ENCODE assay signal across 8 cellular contexts in genomic region chr7:47497367-47498096, GRCh38.
DNase-seq lines count a peak whose midpoint lies in the region; ATAC-seq and TF ChIP-seq lines count a peak whose summit lies in the region.

No MANE protein-coding gene starts in this region.

- no peaks in the 10 kb centered on the region for H3K9me3 Mint-ChIP-seq in stimulated activated memory B cell treated with anti-CD40 and anti-IgM and Interleukin-4, amounts not matched to agents 10 μg/mL and 1 μg/mL and 100 μg/mL, for 72 hours
- peaks cover 0 to 3% of the 10 kb centered on the region in 2 experiments; a peak in 1 of 5 replicates for H3K9me3 Mint-ChIP-seq in H9

- H2AFZ ChIP-seq in H9 (ENCODE audit: low read length), result no peak overlapping the region

- H2BK5ac ChIP-seq in H9 (ENCODE audit: insufficient read length, low read length), result no peak overlapping the region

- no peaks in the 10 kb centered on the region for H3K27me3 ChIP-seq in H9 (ENCODE audit: insufficient read depth, low read length)

- H3K27ac ChIP-seq in coronary artery (peak overlapping the region; percentile 11 to 75), H9 (ENCODE audit: insufficient read length, low read depth, low read length) (no peak overlapping the region)

- H4K5ac ChIP-seq in H9 (ENCODE audit: insufficient read length, low read depth, low read length), result no peak overlapping the region

- H2BK15ac ChIP-seq in H9 (ENCODE audit: low read depth, low read length), result no peak overlapping the region

- no peaks in the 10 kb centered on the region for H3K9me3 ChIP-seq in H9 (ENCODE audit: control insufficient read depth, low read depth, low read length)

- no peak overlapping the region for H2BK120ac ChIP-seq in H9 (ENCODE audit: low read depth, low read length, poor library complexity, severe bottlenecking)

- no peak overlapping the region for H3K23ac ChIP-seq in H9 (ENCODE audit: insufficient read length, low read depth, low read length)

- no peaks in the 10 kb centered on the region for H3K79me2 ChIP-seq in H9 (ENCODE audit: insufficient read depth, low read length)

- peak; percentile 52 for DNase-seq in COLO668 (lab: John Stamatoyannopoulos, UW; ENCODE audit: unreplicated experiment)
- DNase-seq in coronary artery (ENCODE audit: low spot score), result no peak
- no peak for DNase-seq in stimulated activated CD4-positive, alpha-beta T cell treated with anti-CD3 and anti-CD28 coated beads, Interleukin-15, amount 100 ng/mL, for 24 hours
- no peak for DNase-seq in AG08395 (ENCODE audit: low spot score)
- DNase-seq in H9, result no peak

- no peak overlapping the region for H3K14ac ChIP-seq in H9 (ENCODE audit: insufficient read depth, low read length)

- H3T11ph ChIP-seq in H9 (ENCODE audit: low read length), result no peak overlapping the region

- no peak overlapping the region for H3K4me2 ChIP-seq in H9 (ENCODE audit: insufficient read depth, insufficient read length, low read length)

- H3K4me1 Mint-ChIP-seq in stimulated activated memory B cell treated with anti-CD40 and anti-IgM and Interleukin-4, amounts not matched to agents 10 μg/mL and 1 μg/mL and 100 μg/mL, for 72 hours, result peaks cover 84% of the 10 kb centered on the region
- peaks cover 23 to 41% of the 10 kb centered on the region in 2 experiments for H3K4me1 Mint-ChIP-seq in H9

- H3K4me3 ChIP-seq in coronary artery, result no peak overlapping the region

- no peak overlapping the region for H2BK20ac ChIP-seq in H9 (ENCODE audit: low read depth, low read length, poor library complexity, severe bottlenecking)

- TF ChIP-seq CTCF in coronary artery (IDR thresholded peaks at IDR 0.05) (no peak), H9 (conservative IDR thresholded peaks at IDR 0.05) (no peak)

- no peak overlapping the region for H3K56ac ChIP-seq in H9 (ENCODE audit: insufficient read length, low read depth, low read length)

- H4K20me1 ChIP-seq in H9 (ENCODE audit: control insufficient read depth, insufficient read depth, insufficient read length), result no peaks in the 10 kb centered on the region

- no peak overlapping the region for H3K9ac ChIP-seq in H9 (ENCODE audit: extremely low read depth, insufficient read length, low read length)

- no peaks in the 10 kb centered on the region for H3K27me3 Mint-ChIP-seq in stimulated activated memory B cell treated with anti-CD40 and anti-IgM and Interleukin-4, amounts not matched to agents 10 μg/mL and 1 μg/mL and 100 μg/mL, for 72 hours
- H3K27me3 Mint-ChIP-seq in H9 (ENCODE audit: low read depth), result peaks cover 35% of the 10 kb centered on the region

- no peak overlapping the region for H2BK12ac ChIP-seq in H9 (ENCODE audit: insufficient read length, low read depth, low read length)

- WGBS in H9 (ENCODE audit: extremely low coverage, insufficient read length, low lambda C conversion rate), result no CpG with 5 or more reads among the region's 12 CpGs

- H3K18ac ChIP-seq in H9 (ENCODE audit: insufficient read length, low read depth, low read length), result no peak overlapping the region

- H3K79me1 ChIP-seq in H9 (ENCODE audit: insufficient read depth, low read depth, low read length, poor library complexity, severe bottlenecking), result no peaks in the 10 kb centered on the region

- H3K36me3 Mint-ChIP-seq in stimulated activated memory B cell treated with anti-CD40 and anti-IgM and Interleukin-4, amounts not matched to agents 10 μg/mL and 1 μg/mL and 100 μg/mL, for 72 hours, result no peaks in the 10 kb centered on the region
- no peaks in the 10 kb centered on the region; a peak in 2 of 7 replicates for H3K36me3 Mint-ChIP-seq in H9 (ENCODE audit: insufficient read depth in 1 of 3, low read depth in 3 of 3)

- no peaks in the 10 kb centered on the region for H3K23me2 ChIP-seq in H9 (ENCODE audit: insufficient read length, low read depth, low read length, poor library complexity, severe bottlenecking)

- H4K91ac ChIP-seq in H9 (ENCODE audit: insufficient read length, low read depth, low read length), result no peak overlapping the region

- no peak overlapping the region for H3K4ac ChIP-seq in H9 (ENCODE audit: low read depth, low read length)

- no peaks in the 10 kb centered on the region; the same call in 1 of the 2 replicates for H3K4me1 ChIP-seq in H9 (ENCODE audit: insufficient read depth, low read length)

- peak overlapping the region; percentile 63 for H3K4me3 Mint-ChIP-seq in stimulated activated memory B cell treated with anti-CD40 and anti-IgM and Interleukin-4, amounts not matched to agents 10 μg/mL and 1 μg/mL and 100 μg/mL, for 72 hours
- H3K4me3 Mint-ChIP-seq in H9, result no peak overlapping the region; a peak in 1 of 5 replicates

- no peak overlapping the region for H2AK5ac ChIP-seq in H9 (ENCODE audit: insufficient read length, low read length)

- peak overlapping the region; percentile 76 for H3K27ac Mint-ChIP-seq in stimulated activated memory B cell treated with anti-CD40 and anti-IgM and Interleukin-4, amounts not matched to agents 10 μg/mL and 1 μg/mL and 100 μg/mL, for 72 hours
- peak overlapping the region in 1 of 3 experiments; percentile 79; a peak in 1 of 7 replicates for H3K27ac Mint-ChIP-seq in H9

- no peak overlapping the region for H4K8ac ChIP-seq in H9 (replicated peaks; ENCODE audit: insufficient read length, low read depth, low read length)

- ATAC-seq in GM19455 (IDR thresholded peaks at IDR 0.05; ENCODE audit: unreplicated experiment) (peak; percentile 91), HG03378 (IDR thresholded peaks at IDR 0.05; ENCODE audit: unreplicated experiment) (peak; percentile 94)
- peak; percentile 93 for ATAC-seq in stimulated activated memory B cell treated with anti-CD40 and anti-IgM and Interleukin-4, amounts not matched to agents 10 μg/mL and 1 μg/mL and 100 μg/mL, for 72 hours
